Comparison of ENCODE assay signal across 8 cellular contexts in genomic region chr20:31547017-31547675, GRCh38. TPM values are rescaled to one million over a fixed set of nuclear protein-coding genes. Genes with fewer than 3 reads are reported as not detected.
DNase-seq lines count a peak whose midpoint lies in the region; ATAC-seq and TF ChIP-seq lines count a peak whose summit lies in the region.

No MANE protein-coding gene starts in this region.

- no peaks in the 10 kb centered on the region for H3K27me3 Mint-ChIP-seq in activated B cell treated with CpG ODN at 0.5 μM for 24 hours

- H3K36me3 Mint-ChIP-seq in activated B cell treated with CpG ODN at 0.5 μM for 24 hours (ENCODE audit: low read depth): peaks cover 68% of the 10 kb centered on the region

- POLR2A ChIA-PET in activated B cell treated with CpG ODN at 0.5 μM for 24 hours (lab: Charles Lee): interaction anchor here (0.6 to 1.7 kb wide), 4 partner anchors 27 to 177 kb away, joined by 3 to 6 read pairs (median 4); partner anchors contain the start of gene ID1

- no peaks in the 10 kb centered on the region for H3K9me3 Mint-ChIP-seq in activated B cell treated with CpG ODN at 0.5 μM for 24 hours

- TF ChIP-seq CTCF in GM13977 (IDR thresholded peaks at IDR 0.05; ENCODE audit: extremely low read depth, insufficient read depth, missing control alignments) (no peak), activated B cell treated with CpG ODN at 0.5 μM for 24 hours (IDR thresholded peaks at IDR 0.05) (no peak)

- peaks cover 17% of the 10 kb centered on the region for H3K4me1 Mint-ChIP-seq in activated B cell treated with CpG ODN at 0.5 μM for 24 hours

- in situ Hi-C loops in GM13977 (cut with MboI; ENCODE audit: low pct_unique_long_range_greater_than_20kb, low sequenced_read_pairs, unreplicated experiment): no loop called here

- intact Hi-C loops in activated B cell treated with CpG ODN at 0.5 μM for 24 hours (cut with micrococcal nuclease): loop anchor here (5.0 kb wide), 1 partner anchor 35 kb away; the partner anchor contains the start of gene HM13

- peak overlapping the region; percentile 88 for H3K4me3 Mint-ChIP-seq in activated B cell treated with CpG ODN at 0.5 μM for 24 hours

- DNase-seq in GM13977 (ENCODE audit: low spot score) (peak; percentile 80), NCI-H2171 (lab: John Stamatoyannopoulos, UW) (peak; percentile 80), activated B cell treated with CpG ODN at 0.5 μM for 24 hours (peak; percentile 70), islet precursor cell (peak; percentile 92), NCI-H2107 (lab: John Stamatoyannopoulos, UW) (no peak)
- DNase-seq in central memory CD4-positive, alpha-beta T cell: peak; percentile 83
- DNase-seq in stimulated activated CD4-positive, alpha-beta T cell treated with anti-CD3 and anti-CD28 coated beads, Interleukin-12 subunit alpha, Interleukin-12 subunit beta, amount 100 ng/mL, for 4 hours: peak; percentile 71

- CTCF ChIA-PET in activated B cell treated with CpG ODN at 0.5 μM for 24 hours (lab: Charles Lee): interaction anchor here (0.7 to 2.0 kb wide), 4 partner anchors 13 to 66 kb away, joined by 3 to 10 read pairs (median 3); no protein-coding TSS in a partner anchor

- ATAC-seq in HG02870 (IDR thresholded peaks at IDR 0.05; ENCODE audit: unreplicated experiment): peak; percentile 62
- ATAC-seq in activated B cell treated with CpG ODN at 0.5 μM for 24 hours (ENCODE audit: low read depth): peak; percentile 84

- H3K27ac Mint-ChIP-seq in activated B cell treated with CpG ODN at 0.5 μM for 24 hours: peak overlapping the region; percentile 94

RNA-seq across cellular contexts. Expression of gene HM13, which starts 32.9 kb away (rescaled TPM):
- total RNA-seq in activated B cell treated with CpG ODN at 0.5 μM for 24 hours: 77.5 and 90.9 TPM in 2 replicates

RNA-seq across cellular contexts. Expression of gene ID1, which starts 57.9 kb away (rescaled TPM):
- total RNA-seq in activated B cell treated with CpG ODN at 0.5 μM for 24 hours: 0.20 and 0.60 TPM in 2 replicates
